ENCODE assay signal across 15 cellular contexts in the genomic region with DNA sequence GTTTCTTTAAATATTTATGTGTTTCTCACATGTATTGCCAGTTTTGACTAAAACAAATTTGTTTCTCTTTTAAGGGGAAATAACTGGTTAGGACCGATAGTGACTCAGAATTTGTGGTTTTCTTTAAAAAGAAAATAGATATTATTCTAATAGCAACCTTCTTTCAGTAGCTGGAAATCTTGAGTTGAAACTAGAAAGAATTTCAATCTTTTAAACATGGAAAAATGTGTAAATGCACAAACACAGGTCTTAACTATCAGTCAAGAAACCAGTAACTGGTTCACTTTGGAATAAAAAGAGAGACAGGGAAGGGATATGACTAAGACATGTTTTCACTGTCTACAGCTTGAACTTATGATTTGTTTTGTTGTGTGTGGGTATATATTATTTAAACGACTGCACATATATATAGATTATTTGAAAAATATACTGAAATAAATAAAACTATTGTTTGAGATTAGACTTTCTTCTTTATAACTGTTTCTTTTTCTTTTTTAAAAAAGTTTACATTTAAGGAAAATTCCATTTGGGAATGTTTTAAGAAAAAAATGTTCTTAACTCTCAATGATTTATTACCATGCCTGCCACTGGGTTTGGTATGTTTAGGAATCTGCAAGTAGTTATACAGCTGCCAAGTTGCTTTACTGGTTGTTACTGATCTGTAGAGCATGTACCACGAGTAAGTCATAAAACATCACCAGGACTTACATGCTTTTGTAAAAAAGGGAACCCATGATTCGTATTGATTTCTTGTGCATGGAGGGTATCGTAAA.
DNase-seq lines count a peak whose midpoint lies in the region; ATAC-seq, FAIRE-seq and TF ChIP-seq lines count a peak whose summit lies in the region.
"Had no signal": no experiment of that assay in that cellular context is flagged by ENCODE, and none has a peak within 500 bp of the region (broad histone marks: within the 10 kb centered on the region; RNA-seq: fewer than 3 reads in every experiment).

No MANE protein-coding gene starts in this region.

- H3K4me1 Mint-ChIP-seq in Caco-2 (ENCODE audit: low read depth, unreplicated experiment): no peaks in the 10 kb centered on the region

- no peaks in the 10 kb centered on the region for H3K4me1 ChIP-seq in Caco-2
- H3K4me1 ChIP-seq: HAP-1, psoas muscle, vagina had no signal

- intact Hi-C loops in Caco-2 (cut with micrococcal nuclease; ENCODE audit: unreplicated experiment): no loop called here

- no peaks in the 10 kb centered on the region for H3K27me3 ChIP-seq in Caco-2 (replicated peaks; ENCODE audit: control insufficient read depth, insufficient read depth, low read length)
- H3K27me3 ChIP-seq: vagina had no signal

- H3K9me3 Mint-ChIP-seq in Caco-2 (ENCODE audit: unreplicated experiment): no peaks in the 10 kb centered on the region

- no peaks in the 10 kb centered on the region for H3K27me3 Mint-ChIP-seq in Caco-2 (ENCODE audit: insufficient read depth, unreplicated experiment)

- DNase-seq in H54 (ENCODE audit: insufficient read length, low spot score) (no peak), SK-N-MC (ENCODE audit: low read depth, low spot score) (no peak), fibroblast of peridontal ligament (ENCODE audit: extremely low read depth) (peak; percentile 84), skeletal muscle cell (ENCODE audit: low read depth) (peak; percentile 85), cortex of kidney (lab: John Stamatoyannopoulos, UW) (no peak), hippocampal formation (lab: John Stamatoyannopoulos, UW) (no peak), Caco-2 (no peak)
- DNase-seq: activated naive CD4-positive, alpha-beta T cell; left cardiac atrium; NCI-H1694 treated with DMSO at 0.1 percent for 48 hours; psoas muscle had no signal

- TF ChIP-seq CTCF in Caco-2 (IDR thresholded peaks at IDR 0.05; ENCODE audit: insufficient read depth in 1 of 2, low read depth in 1 of 2, low read length in 1 of 2, severe bottlenecking in 1 of 2, unreplicated experiment in 1 of 2): no peak

- H3K9ac ChIP-seq in SK-N-MC (ENCODE audit: insufficient read length): no peak overlapping the region

- H3K4me3 Mint-ChIP-seq in Caco-2 (ENCODE audit: unreplicated experiment): no peak overlapping the region

- no peaks in the 10 kb centered on the region for H3K36me3 ChIP-seq in SK-N-MC (ENCODE audit: insufficient read depth, low read length)
- H3K36me3 ChIP-seq in Caco-2 (ENCODE audit: control insufficient read depth, insufficient read depth, low read length): no peaks in the 10 kb centered on the region
- H3K36me3 ChIP-seq: HAP-1, vagina had no signal

- BruUV-seq in Caco-2 (replicated peaks; lab: Mats Ljungman, UMichigan): no TSS peak

- no peak for TF ChIP-seq POLR2A in H54 (IDR thresholded peaks at IDR 0.05; ENCODE audit: low read depth, low read length)

- no peak overlapping the region for H3K27ac Mint-ChIP-seq in Caco-2 (ENCODE audit: unreplicated experiment)

- H3K4me3 ChIP-seq in SK-N-MC: no peak overlapping the region
- no peak overlapping the region for H3K4me3 ChIP-seq in skeletal muscle cell (ENCODE audit: low read depth, low read length)
- no peak overlapping the region for H3K4me3 ChIP-seq in Caco-2 (ENCODE audit: low read depth, low read length)
- H3K4me3 ChIP-seq: HAP-1, psoas muscle, vagina had no signal

- peak; percentile 48 for FAIRE-seq in H54 (lab: Jason Lieb, UNC)

- no peaks in the 10 kb centered on the region for H3K36me3 Mint-ChIP-seq in Caco-2 (ENCODE audit: insufficient read depth, unreplicated experiment)

- CTCF ChIA-PET in Caco-2 (lab: Charles Lee): no interaction called here

- ATAC-seq in HG03342 (IDR thresholded peaks at IDR 0.05; ENCODE audit: unreplicated experiment): no peak
- ATAC-seq: activated CD4-positive, CD25-positive, alpha-beta regulatory T cell treated with anti-CD3 and anti-CD28 coated beads, Interleukin-2, amount 50 U/mL, for 24 hours; left cardiac atrium; psoas muscle had no signal

- POLR2A ChIA-PET in Caco-2 (lab: Charles Lee): no interaction called here

- H3K9me3 ChIP-seq in SK-N-MC (ENCODE audit: low read depth, low read length): no peaks in the 10 kb centered on the region; the same call in 1 of the 2 replicates
- H3K9me3 ChIP-seq in Caco-2: no peaks in the 10 kb centered on the region
- H3K9me3 ChIP-seq: HAP-1, psoas muscle, vagina had no signal

- peak overlapping the region; percentile 52; the same call in 1 of the 2 replicates for H3K27ac ChIP-seq in SK-N-MC
- H3K27ac ChIP-seq: psoas muscle, vagina had no signal

Comparison
In these comparisons a context has a peak if more than half of its experiments do, and no peak if none do; other contexts are left out.
1. DNase-seq: peak in fibroblast of peridontal ligament (single experiment) and skeletal muscle cell (single experiment); none in H54 (single experiment), SK-N-MC (single experiment), cortex of kidney (single experiment), hippocampal formation (0 of 2) and Caco-2 (0 of 2).